8 cellular contexts compared by ENCODE assay signal in genomic region chr19:18995804-18996241, GRCh38. TPM values are rescaled to one million over a fixed set of nuclear protein-coding genes. Genes with fewer than 3 reads are reported as not detected.
A peak's percentile ranks its signal among the peaks of the same experiment; 100 is the strongest.
DNase-seq lines count a peak whose midpoint lies in the region; TF ChIP-seq lines count a peak whose summit lies in the region.

No MANE protein-coding gene starts in this region.

- POLR2A ChIA-PET in RWPE1 (lab: Yijun Ruan, JAX; ENCODE audit: low non-redundant PET): no interaction called here
- POLR2A ChIA-PET in CD4-positive, alpha-beta memory T cell (lab: Charles Lee; ENCODE audit: partially characterized antibody): no interaction called here

- CTCF ChIA-PET in RWPE1 (lab: Yijun Ruan, JAX): interaction anchor here (0.7 to 1.1 kb wide), 3 partner anchors 8 to 126 kb away, joined by 3 read pairs; no protein-coding TSS in a partner anchor
- CTCF ChIA-PET in CD4-positive, alpha-beta memory T cell (lab: Charles Lee; ENCODE audit: partially characterized antibody): no interaction called here

- peaks cover 34 to 55% of the 10 kb centered on the region in 2 donors for H3K36me3 Mint-ChIP-seq in CD4-positive, alpha-beta memory T cell

- no peak overlapping the region for H3K4me3 ChIP-seq in CD4-positive, alpha-beta memory T cell (ENCODE audit: low read length in 2 of 2)

- peaks cover 20% of the 10 kb centered on the region for H3K4me1 ChIP-seq in CD4-positive, alpha-beta memory T cell (ENCODE audit: insufficient read depth, low read length)

- H3K27me3 ChIP-seq in CD4-positive, alpha-beta memory T cell (ENCODE audit: insufficient read depth, low read length): no peaks in the 10 kb centered on the region

- intact Hi-C loops in CD4-positive, alpha-beta memory T cell (cut with micrococcal nuclease): no loop called here

- DNase-seq in Daoy (ENCODE audit: low read depth) (peak; percentile 58), HK-2 (ENCODE audit: unreplicated experiment) (peak; percentile 62), RWPE1 (ENCODE audit: low spot score) (peak; percentile 75), dermis blood vessel endothelial cell (peak; percentile 85), medulla oblongata (ENCODE audit: extremely low spot score) (peak; percentile 89), activated gamma-delta T cell treated with Interleukin-2 at 50 U/mL for 16 hours (no peak), NCI-H2107 (lab: John Stamatoyannopoulos, UW) (no peak)
- no peak for DNase-seq in CD4-positive, alpha-beta memory T cell

- no peak overlapping the region for H3K4me3 Mint-ChIP-seq in CD4-positive, alpha-beta memory T cell

- no peak overlapping the region for H3K27ac Mint-ChIP-seq in CD4-positive, alpha-beta memory T cell

- H3K27ac ChIP-seq in RWPE1: peak overlapping the region; percentile 17
- H3K27ac ChIP-seq in CD4-positive, alpha-beta memory T cell (ENCODE audit: low read depth, low read length): no peak overlapping the region

- H3K36me3 ChIP-seq in CD4-positive, alpha-beta memory T cell (ENCODE audit: insufficient read depth, low read length): peaks cover 35% of the 10 kb centered on the region

- peaks cover 0 to 4% (median 0%) of the 10 kb centered on the region in 8 donors for H3K9me3 Mint-ChIP-seq in CD4-positive, alpha-beta memory T cell

- no peaks in the 10 kb centered on the region for H3K27me3 Mint-ChIP-seq in CD4-positive, alpha-beta memory T cell

- H3K4me1 Mint-ChIP-seq in CD4-positive, alpha-beta memory T cell: peaks cover 19 to 25% (median 23%) of the 10 kb centered on the region in 4 donors

- no peaks in the 10 kb centered on the region for H3K9me3 ChIP-seq in CD4-positive, alpha-beta memory T cell (ENCODE audit: control insufficient read depth in 1 of 2, low read length in 2 of 2)

- TF ChIP-seq CTCF in RWPE1 (conservative IDR thresholded peaks at IDR 0.05; ENCODE audit: low read depth): no peak; the same call in 1 of the 2 replicates

RNA-seq across cellular contexts. Expression of gene SUGP2, which starts 37.5 kb away (rescaled TPM):
- 31.9 and 33.5 TPM in 2 replicates for total RNA-seq in Daoy (2014; rRNA removed; shearing (Covaris generic))
- total RNA-seq in dermis blood vessel endothelial cell: 22.0 and 24.8 TPM in 2 replicates
- 100 to 1,000 TPM; 111 to 113 TPM for total RNA-seq in CD4-positive, alpha-beta memory T cell
- 1 to 10 TPM; 3.9 to 8.2 TPM for polyA plus RNA-seq in CD4-positive, alpha-beta memory T cell

RNA-seq across cellular contexts. Expression of gene ARMC6, which starts 37.6 kb away (rescaled TPM):
- total RNA-seq in Daoy (2014; rRNA removed; shearing (Covaris generic)): 82.6 and 91.8 TPM in 2 replicates
- total RNA-seq in dermis blood vessel endothelial cell: 50.2 and 72.1 TPM in 2 replicates
- 10 to 100 TPM; 11.8 to 12.8 TPM for total RNA-seq in CD4-positive, alpha-beta memory T cell
- polyA plus RNA-seq in CD4-positive, alpha-beta memory T cell: 10 to 100 TPM; 23.6 to 25.8 TPM

RNA-seq across cellular contexts. Expression of gene HOMER3, which starts 54.8 kb away (rescaled TPM):
- 30.8 and 32.9 TPM in 2 replicates for total RNA-seq in Daoy (2014; rRNA removed; shearing (Covaris generic))
- 128 and 272 TPM in 2 replicates for total RNA-seq in dermis blood vessel endothelial cell
- total RNA-seq in CD4-positive, alpha-beta memory T cell: 1 to 10 TPM; 2.1 to 2.4 TPM
- 1 to 10 TPM; 2.6 to 2.7 TPM for polyA plus RNA-seq in CD4-positive, alpha-beta memory T cell

Comparison
In these comparisons a context has a peak if more than half of its experiments do, and no peak if none do; other contexts are left out.
1. DNase-seq: peak in Daoy (single experiment), HK-2 (single experiment), RWPE1 (single experiment), dermis blood vessel endothelial cell (single experiment) and medulla oblongata (single experiment); none in activated gamma-delta T cell treated with Interleukin-2 at 50 U/mL for 16 hours (single experiment), NCI-H2107 (single experiment) and CD4-positive, alpha-beta memory T cell (0 of 5).